In genomic region chr10:127908958-127909267, GRCh38 we compare ENCODE assay signal across 2 cellular contexts.
TF ChIP-seq lines count a peak whose summit lies in the region.

No MANE protein-coding gene starts in this region.

TF ChIP-seq in IMR-90, 13 proteins besides CTCF, POLR2A, EP300 and RAD21:
- TF ChIP-seq NFE2L2 (IDR thresholded peaks at IDR 0.05; ENCODE audit: low read depth, low read length): no peak
- TF ChIP-seq MAFK (IDR thresholded peaks at IDR 0.05; ENCODE audit: low read depth, low read length): no peak
- TF ChIP-seq RFX5 (IDR thresholded peaks at IDR 0.05; ENCODE audit: low read depth, low read length): no peak
- no peak for TF ChIP-seq ELK1 (IDR thresholded peaks at IDR 0.05; ENCODE audit: borderline replicate concordance, low read depth, low read length)
- TF ChIP-seq SMC3 (IDR thresholded peaks at IDR 0.05; ENCODE audit: low read depth, low read length): no peak
- TF ChIP-seq MXI1 (IDR thresholded peaks at IDR 0.05; ENCODE audit: borderline replicate concordance, low read depth, low read length): no peak
- no peak for TF ChIP-seq CHD1 (IDR thresholded peaks at IDR 0.05; ENCODE audit: low read depth, low read length)
- TF ChIP-seq CEBPB (IDR thresholded peaks at IDR 0.05; ENCODE audit: low read depth, low read length): no peak
- TF ChIP-seq BHLHE40 (IDR thresholded peaks at IDR 0.05; ENCODE audit: low read depth, low read length): no peak
- no peak for TF ChIP-seq FOS (IDR thresholded peaks at IDR 0.05; ENCODE audit: low read depth, low read length)

TF ChIP-seq in endothelial cell of umbilical vein, 7 proteins besides CTCF, POLR2A, EP300 and RAD21:
- no peak for TF ChIP-seq EZH2 (IDR thresholded peaks at IDR 0.05; ENCODE audit: borderline replicate concordance, low read depth, low read length, severe bottlenecking)
- TF ChIP-seq JUN (IDR thresholded peaks at IDR 0.05; ENCODE audit: borderline replicate concordance, insufficient read depth, insufficient read length, low read depth): no peak
- TF ChIP-seq FOS (IDR thresholded peaks at IDR 0.05; ENCODE audit: borderline replicate concordance, insufficient read depth, low read length): no peak
- TF ChIP-seq GATA2 (IDR thresholded peaks at IDR 0.05; ENCODE audit: insufficient read depth, insufficient read length, low read depth, low read length): no peak
- no peak for TF ChIP-seq POLR2AphosphoS5 (IDR thresholded peaks at IDR 0.05; ENCODE audit: insufficient read depth, low read depth, low read length)
- TF ChIP-seq, protein P1, sequence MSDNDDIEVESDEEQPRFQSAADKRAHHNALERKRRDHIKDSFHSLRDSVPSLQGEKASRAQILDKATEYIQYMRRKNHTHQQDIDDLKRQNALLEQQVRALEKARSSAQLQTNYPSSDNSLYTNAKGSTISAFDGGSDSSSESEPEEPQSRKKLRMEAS (IDR thresholded peaks at IDR 0.05; ENCODE audit: insufficient read depth, insufficient read length): no peak
- TF ChIP-seq MYC (IDR thresholded peaks at IDR 0.05; ENCODE audit: low read depth, low read length): no peak
